ENCODE assay signal across 11 cellular contexts in genomic region chr6:2783188-2783957, GRCh38. TPM values are rescaled to one million over a fixed set of nuclear protein-coding genes. Genes with fewer than 3 reads are reported as not detected.
A peak's percentile ranks its signal among the peaks of the same experiment; 100 is the strongest.
DNase-seq lines count a peak whose midpoint lies in the region; ATAC-seq and TF ChIP-seq lines count a peak whose summit lies in the region.
"Had no signal": no experiment of that assay in that cellular context is flagged by ENCODE, and none has a peak within 500 bp of the region (broad histone marks: within the 10 kb centered on the region; RNA-seq: fewer than 3 reads in every experiment).

No MANE protein-coding gene starts in this region.

- H3K4me1 ChIP-seq in testis, result no peaks in the 10 kb centered on the region

- no peaks in the 10 kb centered on the region for H3K27me3 Mint-ChIP-seq in activated naive CD8-positive, alpha-beta T cell treated with anti-CD3 and anti-CD28 coated beads, Interleukin-2, amount 50 U/mL, for 24 hours
- H3K27me3 Mint-ChIP-seq in stimulated activated naive B cell treated with anti-CD40 and anti-IgM and Interleukin-4, amounts not matched to agents 10 μg/mL and 1 μg/mL and 100 μg/mL, for 72 hours, result no peaks in the 10 kb centered on the region
- H3K27me3 Mint-ChIP-seq: activated CD4-positive, alpha-beta memory T cell treated with anti-CD3 and anti-CD28 coated beads, Interleukin-2, amount 10 ng/mL, durations not matched to agents 7 days and 5 days had no signal

- no peak overlapping the region for H3K27ac Mint-ChIP-seq in activated naive CD8-positive, alpha-beta T cell treated with anti-CD3 and anti-CD28 coated beads, Interleukin-2, amount 50 U/mL, for 24 hours
- H3K27ac Mint-ChIP-seq in stimulated activated naive B cell treated with anti-CD40 and anti-IgM and Interleukin-4, amounts not matched to agents 10 μg/mL and 1 μg/mL and 100 μg/mL, for 72 hours, result peak overlapping the region; percentile 66
- H3K27ac Mint-ChIP-seq: activated CD4-positive, alpha-beta memory T cell treated with anti-CD3 and anti-CD28 coated beads, Interleukin-2, amount 10 ng/mL, durations not matched to agents 7 days and 5 days had no signal

- peak; percentile 23 for ATAC-seq in activated naive CD8-positive, alpha-beta T cell treated with anti-CD3 and anti-CD28 coated beads, Interleukin-2, amount 50 U/mL, for 24 hours
- ATAC-seq in stimulated activated naive B cell treated with anti-CD40 and anti-IgM and Interleukin-4, amounts not matched to agents 10 μg/mL and 1 μg/mL and 100 μg/mL, for 72 hours (replicated peaks), result no peak
- ATAC-seq in left lobe of liver, result no peak

- H3K9me3 Mint-ChIP-seq in activated naive CD8-positive, alpha-beta T cell treated with anti-CD3 and anti-CD28 coated beads, Interleukin-2, amount 50 U/mL, for 24 hours, result no peaks in the 10 kb centered on the region
- no peaks in the 10 kb centered on the region for H3K9me3 Mint-ChIP-seq in stimulated activated naive B cell treated with anti-CD40 and anti-IgM and Interleukin-4, amounts not matched to agents 10 μg/mL and 1 μg/mL and 100 μg/mL, for 72 hours
- H3K9me3 Mint-ChIP-seq: activated CD4-positive, alpha-beta memory T cell treated with anti-CD3 and anti-CD28 coated beads, Interleukin-2, amount 10 ng/mL, durations not matched to agents 7 days and 5 days had no signal

- TF ChIP-seq CTCF in testis (IDR thresholded peaks at IDR 0.05), result no peak
- TF ChIP-seq CTCF in dorsolateral prefrontal cortex (IDR thresholded peaks at IDR 0.05 in 54 of 56, conservative IDR thresholded peaks at IDR 0.05 in 2 of 56; ENCODE audit: low read depth in 1 of 56, partially characterized antibody in 56 of 56), result peak in 3 of 56 donors; percentile 8 to 16 (median 14)

- DNase-seq in NCI-H82 (lab: John Stamatoyannopoulos, UW) (peak; percentile 83), NCI-H82 treated with DMSO at 0.1 percent for 48 hours (lab: John Stamatoyannopoulos, UW; ENCODE audit: unreplicated experiment) (no peak), iris pigment epithelial cell (ENCODE audit: low read depth) (peak; percentile 17), testis (no peak), dorsolateral prefrontal cortex (no peak), left lobe of liver (ENCODE audit: low spot score) (no peak)
- no peak for DNase-seq in activated naive CD8-positive, alpha-beta T cell treated with anti-CD3 and anti-CD28 coated beads, Interleukin-2, amount 50 U/mL, for 24 hours
- DNase-seq in stimulated activated naive B cell treated with anti-CD40 and anti-IgM and Interleukin-4, amounts not matched to agents 10 μg/mL and 1 μg/mL and 100 μg/mL, for 72 hours, result no peak
- DNase-seq: activated CD4-positive, alpha-beta memory T cell treated with anti-CD3 and anti-CD28 coated beads, Interleukin-2, amount 10 ng/mL, durations not matched to agents 7 days and 5 days; activated naive CD4-positive, alpha-beta T cell treated with anti-CD3 and anti-CD28 coated beads, Interleukin-2, amount 50 U/mL, for 16 hours had no signal

- H3K4me3 ChIP-seq in testis, result no peak overlapping the region
- peak overlapping the region in 3 of 59 donors; percentile 7 to 28 (median 23) for H3K4me3 ChIP-seq in dorsolateral prefrontal cortex
- H3K4me3 ChIP-seq: SK-N-MC had no signal

- peaks cover 48% of the 10 kb centered on the region for H3K36me3 Mint-ChIP-seq in activated naive CD8-positive, alpha-beta T cell treated with anti-CD3 and anti-CD28 coated beads, Interleukin-2, amount 50 U/mL, for 24 hours (ENCODE audit: low read depth)
- peaks cover 36 to 59% of the 10 kb centered on the region in 2 donors for H3K36me3 Mint-ChIP-seq in stimulated activated naive B cell treated with anti-CD40 and anti-IgM and Interleukin-4, amounts not matched to agents 10 μg/mL and 1 μg/mL and 100 μg/mL, for 72 hours

- H3K9me3 ChIP-seq in testis, result no peaks in the 10 kb centered on the region

- H3K4me1 Mint-ChIP-seq in activated naive CD8-positive, alpha-beta T cell treated with anti-CD3 and anti-CD28 coated beads, Interleukin-2, amount 50 U/mL, for 24 hours, result peaks cover 14% of the 10 kb centered on the region
- peaks cover 5 to 14% of the 10 kb centered on the region in 2 donors for H3K4me1 Mint-ChIP-seq in stimulated activated naive B cell treated with anti-CD40 and anti-IgM and Interleukin-4, amounts not matched to agents 10 μg/mL and 1 μg/mL and 100 μg/mL, for 72 hours

- no peaks in the 10 kb centered on the region for H3K36me3 ChIP-seq in testis (ENCODE audit: low read depth, missing control alignments)

- no peak overlapping the region for H3K4me3 Mint-ChIP-seq in activated naive CD8-positive, alpha-beta T cell treated with anti-CD3 and anti-CD28 coated beads, Interleukin-2, amount 50 U/mL, for 24 hours
- no peak overlapping the region for H3K4me3 Mint-ChIP-seq in stimulated activated naive B cell treated with anti-CD40 and anti-IgM and Interleukin-4, amounts not matched to agents 10 μg/mL and 1 μg/mL and 100 μg/mL, for 72 hours
- H3K4me3 Mint-ChIP-seq: activated CD4-positive, alpha-beta memory T cell treated with anti-CD3 and anti-CD28 coated beads, Interleukin-2, amount 10 ng/mL, durations not matched to agents 7 days and 5 days had no signal

- no peak overlapping the region for H3K27ac ChIP-seq in testis
- peak overlapping the region in 29 of 59 donors; percentile 1 to 63 (median 35) for H3K27ac ChIP-seq in dorsolateral prefrontal cortex
- H3K27ac ChIP-seq: SK-N-MC had no signal

- 72 to 75% methylated on average over 19 of the region's 19 CpGs for WGBS in testis, 2 donors

- no peak for TF ChIP-seq POLR2A in testis (IDR thresholded peaks at IDR 0.05)

- H3K27me3 ChIP-seq in testis (no peaks in the 10 kb centered on the region), dorsolateral prefrontal cortex (no peaks in the 10 kb centered on the region)

- intact Hi-C loops in testis (cut with DNase I; ENCODE audit: low total_unique reads), result no loop called here
- intact Hi-C loops in dorsolateral prefrontal cortex (cut with DNase I), result no loop called here

RNA-seq across cellular contexts. Expression of gene WRNIP1, which starts 18.2 kb away (rescaled TPM):
- total RNA-seq in testis (100 to 1,000 TPM in 1 of 2 donors, 10 to 100 TPM in 1; 95.8 to 102 TPM), dorsolateral prefrontal cortex (10 to 100 TPM; 32.1 to 60.1 (median 47.7) TPM), left lobe of liver (16.5 TPM)
- polyA plus RNA-seq in testis (ENCODE audit: insufficient read depth, low read depth, low replicate concordance), result 57.7 TPM

RNA-seq across cellular contexts. Expression of gene MYLK4, which starts 32.7 kb away (rescaled TPM):
- total RNA-seq in testis (1 to 10 TPM in 1 of 2 donors, under 1 TPM in 1; 0.71 to 1.5 TPM), dorsolateral prefrontal cortex (1 to 10 TPM in 119 of 120 experiments, under 1 TPM in 1; 0.46 to 3.4 (median 2.0) TPM), left lobe of liver (0.25 TPM)
- 0.62 TPM for polyA plus RNA-seq in testis (ENCODE audit: insufficient read depth, low read depth, low replicate concordance)

RNA-seq across cellular contexts. Expression of gene SERPINB1, which starts 58.3 kb away (rescaled TPM):
- total RNA-seq in testis, result 10 to 100 TPM; 15.0 to 19.6 TPM
- polyA plus RNA-seq in testis (ENCODE audit: insufficient read depth, low read depth, low replicate concordance), result 19.4 TPM
- 10 to 100 TPM in 86 of 120 experiments, 1 to 10 TPM in 34; 5.2 to 34.5 (median 12.1) TPM for total RNA-seq in dorsolateral prefrontal cortex
- total RNA-seq in left lobe of liver, result 9.5 TPM

Comparison
In these comparisons a context has a peak if more than half of its experiments do, and no peak if none do; other contexts are left out.
1. DNase-seq: peak in NCI-H82 (single experiment) and iris pigment epithelial cell (single experiment); none in NCI-H82 treated with DMSO at 0.1 percent for 48 hours (single experiment), activated naive CD8-positive, alpha-beta T cell treated with anti-CD3 and anti-CD28 coated beads, Interleukin-2, amount 50 U/mL, for 24 hours (single experiment), stimulated activated naive B cell treated with anti-CD40 and anti-IgM and Interleukin-4, amounts not matched to agents 10 μg/mL and 1 μg/mL and 100 μg/mL, for 72 hours (single experiment), testis (single experiment), dorsolateral prefrontal cortex (0 of 10) and left lobe of liver (single experiment).